13 cellular contexts compared by ENCODE assay signal in the genomic region with DNA sequence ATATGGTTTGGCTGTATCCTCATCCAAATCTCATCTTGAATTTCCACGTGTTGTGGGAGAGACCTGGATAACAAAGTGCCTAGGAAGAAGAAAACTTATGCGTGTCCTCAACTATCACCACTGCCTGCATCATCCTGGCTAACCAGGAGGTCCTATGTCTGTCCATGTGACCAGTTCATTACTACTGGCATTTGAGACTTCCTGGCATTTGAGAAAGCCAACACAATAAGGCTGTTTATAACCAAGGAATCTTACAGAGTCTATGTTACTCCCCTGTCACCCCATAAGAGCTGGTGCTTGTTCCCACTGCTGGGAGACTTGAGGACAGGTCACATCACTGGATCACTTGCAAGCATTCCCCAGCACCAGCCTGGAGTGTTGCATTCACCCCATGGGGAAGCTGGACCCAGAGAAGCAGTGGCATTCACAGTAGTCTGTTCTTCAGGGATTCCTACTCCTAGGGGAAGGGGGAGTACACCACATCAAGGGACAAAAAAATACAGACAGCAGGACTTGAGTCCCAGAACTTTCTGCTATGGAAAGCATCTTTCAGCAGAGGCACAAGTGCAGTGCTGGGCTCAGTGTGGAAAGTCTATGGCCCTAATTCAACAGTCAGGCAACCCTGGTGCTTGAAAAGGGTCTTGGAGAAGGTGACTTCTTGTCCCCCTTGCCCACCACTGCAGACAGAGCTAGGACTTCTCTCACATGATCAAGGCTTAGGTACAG.
DNase-seq lines count a peak whose midpoint lies in the region; ATAC-seq and TF ChIP-seq lines count a peak whose summit lies in the region.
"Had no signal": no experiment of that assay in that cellular context is flagged by ENCODE, and none has a peak within 500 bp of the region (broad histone marks: within the 10 kb centered on the region; RNA-seq: fewer than 3 reads in every experiment).

No MANE protein-coding gene starts in this region.

- no peaks in the 10 kb centered on the region for H4K20me1 ChIP-seq in neural progenitor cell (ENCODE audit: low read depth)

- no peaks in the 10 kb centered on the region for H3K36me3 Mint-ChIP-seq in neural progenitor cell
- no peaks in the 10 kb centered on the region for H3K36me3 Mint-ChIP-seq in natural killer cell
- H3K36me3 Mint-ChIP-seq: activated naive CD4-positive, alpha-beta T cell treated with anti-CD3 and anti-CD28 coated beads, Interleukin-2, amount 50 U/mL, for 24 hours had no signal

- no peaks in the 10 kb centered on the region for H3K79me2 ChIP-seq in neural progenitor cell (ENCODE audit: low read depth)

- DNase-seq in COLO829 (ENCODE audit: low spot score) (peak; percentile 47), SJCRH30 (no peak), fibroblast of gingiva (ENCODE audit: low read depth) (peak; percentile 51), neural progenitor cell (ENCODE audit: low spot score) (no peak), natural killer cell (no peak), NCI-H2227 (lab: John Stamatoyannopoulos, UW; ENCODE audit: unreplicated experiment) (no peak), NCI-H1092 treated with DMSO at 0.1 percent for 48 hours (lab: John Stamatoyannopoulos, UW) (no peak)
- DNase-seq: activated CD4-positive, alpha-beta T cell treated with anti-CD3 and anti-CD28 coated beads, Interleukin-2, amount 10 ng/mL, durations not matched to agents 24 days and 14 days; spleen; stimulated activated naive CD4-positive, alpha-beta T cell treated with Interleukin-2 at 50 U/mL for 16 hours had no signal

- H3K9me3 ChIP-seq in SJCRH30 (replicated peaks) (no peaks in the 10 kb centered on the region), neural progenitor cell (ENCODE audit: low read depth) (no peaks in the 10 kb centered on the region)
- H3K9me3 ChIP-seq: spleen had no signal

- H2AFZ ChIP-seq in neural progenitor cell (replicated peaks): no peak overlapping the region

- H3K9me3 Mint-ChIP-seq in neural progenitor cell: peaks cover 9% of the 10 kb centered on the region
- H3K9me3 Mint-ChIP-seq in natural killer cell: peaks cover 3 to 12% of the 10 kb centered on the region in 2 donors
- H3K9me3 Mint-ChIP-seq: activated CD4-positive, alpha-beta T cell treated with anti-CD3 and anti-CD28 coated beads, Interleukin-2, amount 10 ng/mL, durations not matched to agents 24 days and 14 days; activated naive CD4-positive, alpha-beta T cell treated with anti-CD3 and anti-CD28 coated beads, Interleukin-2, amount 50 U/mL, for 24 hours had no signal

- H3K4me1 Mint-ChIP-seq in neural progenitor cell (peaks cover 47% of the 10 kb centered on the region), natural killer cell (no peaks in the 10 kb centered on the region)
- H3K4me1 Mint-ChIP-seq: activated CD4-positive, alpha-beta T cell treated with anti-CD3 and anti-CD28 coated beads, Interleukin-2, amount 10 ng/mL, durations not matched to agents 24 days and 14 days; activated naive CD4-positive, alpha-beta T cell treated with anti-CD3 and anti-CD28 coated beads, Interleukin-2, amount 50 U/mL, for 24 hours had no signal

- H3K27me3 Mint-ChIP-seq in neural progenitor cell (ENCODE audit: insufficient read depth, low read depth) (peaks cover 2% of the 10 kb centered on the region), natural killer cell (ENCODE audit: low read depth in 2 of 2) (no peaks in the 10 kb centered on the region)
- H3K27me3 Mint-ChIP-seq: activated CD4-positive, alpha-beta T cell treated with anti-CD3 and anti-CD28 coated beads, Interleukin-2, amount 10 ng/mL, durations not matched to agents 24 days and 14 days; activated naive CD4-positive, alpha-beta T cell treated with anti-CD3 and anti-CD28 coated beads, Interleukin-2, amount 50 U/mL, for 24 hours had no signal

- H3K4me1 ChIP-seq in SJCRH30 (peaks cover 17% of the 10 kb centered on the region), neural progenitor cell (peaks cover 22% of the 10 kb centered on the region)
- H3K4me1 ChIP-seq: spleen had no signal

- no peaks in the 10 kb centered on the region for H3F3A ChIP-seq in neural progenitor cell (ENCODE audit: low read depth)

- ATAC-seq in GM21786 (IDR thresholded peaks at IDR 0.05; ENCODE audit: unreplicated experiment) (no peak), natural killer cell (no peak)
- ATAC-seq: K562 had no signal

- H3K36me3 ChIP-seq in SJCRH30: no peaks in the 10 kb centered on the region
- no peaks in the 10 kb centered on the region for H3K36me3 ChIP-seq in neural progenitor cell
- H3K36me3 ChIP-seq: spleen had no signal

- H3K9ac ChIP-seq in neural progenitor cell: no peak overlapping the region

- peak overlapping the region; percentile 67 for H3K27ac Mint-ChIP-seq in neural progenitor cell
- no peak overlapping the region for H3K27ac Mint-ChIP-seq in natural killer cell
- H3K27ac Mint-ChIP-seq: activated CD4-positive, alpha-beta T cell treated with anti-CD3 and anti-CD28 coated beads, Interleukin-2, amount 10 ng/mL, durations not matched to agents 24 days and 14 days; activated naive CD4-positive, alpha-beta T cell treated with anti-CD3 and anti-CD28 coated beads, Interleukin-2, amount 50 U/mL, for 24 hours had no signal

- H3K4me3 Mint-ChIP-seq in neural progenitor cell (no peak overlapping the region), natural killer cell (no peak overlapping the region)
- H3K4me3 Mint-ChIP-seq: activated CD4-positive, alpha-beta T cell treated with anti-CD3 and anti-CD28 coated beads, Interleukin-2, amount 10 ng/mL, durations not matched to agents 24 days and 14 days; activated naive CD4-positive, alpha-beta T cell treated with anti-CD3 and anti-CD28 coated beads, Interleukin-2, amount 50 U/mL, for 24 hours had no signal

- H3K27ac ChIP-seq in SJCRH30 (peak overlapping the region; percentile 55), neural progenitor cell (no peak overlapping the region)
- H3K27ac ChIP-seq: spleen had no signal

- TF ChIP-seq CTCF in neural progenitor cell (IDR thresholded peaks at IDR 0.05) (no peak), natural killer cell (IDR thresholded peaks at IDR 0.05) (no peak)

- no peaks in the 10 kb centered on the region for H3K27me3 ChIP-seq in SJCRH30
- no peaks in the 10 kb centered on the region for H3K27me3 ChIP-seq in neural progenitor cell
- H3K27me3 ChIP-seq: spleen had no signal

- intact Hi-C loops in natural killer cell (cut with micrococcal nuclease): no loop called here

- H3K4me2 ChIP-seq in neural progenitor cell: no peak overlapping the region

- H3K4me3 ChIP-seq in SJCRH30 (no peak overlapping the region), neural progenitor cell (no peak overlapping the region)
- H3K4me3 ChIP-seq: K562, spleen had no signal

Comparison
In these comparisons a context has a peak if more than half of its experiments do, and no peak if none do; other contexts are left out.
1. DNase-seq: peak in COLO829 (single experiment) and fibroblast of gingiva (single experiment); none in SJCRH30 (0 of 2), neural progenitor cell (single experiment), natural killer cell (single experiment), NCI-H2227 (single experiment) and NCI-H1092 treated with DMSO at 0.1 percent for 48 hours (single experiment).